In the genomic region with DNA sequence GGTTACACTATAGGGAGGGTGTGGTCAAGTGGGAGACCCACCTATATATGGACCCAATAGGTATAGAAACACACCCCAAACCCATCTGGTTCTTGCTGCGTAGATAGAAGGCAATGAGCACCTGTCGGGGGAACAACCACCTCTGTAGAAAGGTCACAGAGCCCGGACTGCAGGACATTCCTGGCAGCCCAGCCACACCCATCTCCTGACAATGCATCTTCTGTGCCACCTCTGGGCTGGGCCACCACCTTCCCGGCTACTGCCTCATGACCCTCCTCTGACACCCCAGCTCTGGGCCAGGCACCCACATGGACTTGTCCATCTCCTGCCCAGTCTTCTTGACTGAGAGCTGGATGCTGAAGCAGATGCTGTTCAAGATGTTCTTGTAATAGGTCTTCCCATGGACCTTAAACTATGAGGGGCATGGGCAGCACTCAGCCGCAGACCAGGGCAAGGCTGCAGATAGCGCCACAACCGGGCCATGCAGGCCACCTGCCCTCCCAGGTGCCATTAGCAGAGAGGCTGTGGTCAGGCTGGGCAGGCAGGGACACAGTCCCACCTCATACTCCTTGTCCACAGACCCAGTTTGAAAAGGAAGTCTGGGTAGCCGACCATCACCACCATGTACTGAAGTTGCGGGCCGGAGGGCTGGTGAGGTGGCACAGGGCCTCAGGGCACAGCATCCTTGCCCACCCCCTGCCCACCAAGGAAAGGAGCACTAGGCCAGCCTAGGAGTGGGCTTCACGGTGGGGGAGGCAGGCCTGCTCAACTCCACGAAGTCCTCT, we compare ENCODE assay signal across 25 cellular contexts. TPM values are rescaled to one million over a fixed set of nuclear protein-coding genes. Genes with fewer than 3 reads are reported as not detected.
A peak's percentile ranks its signal among the peaks of the same experiment; 100 is the strongest.
DNase-seq lines count a peak whose midpoint lies in the region; ATAC-seq, FAIRE-seq and TF ChIP-seq lines count a peak whose summit lies in the region.
"Had no signal": no experiment of that assay in that cellular context is flagged by ENCODE, and none has a peak within 500 bp of the region (broad histone marks: within the 10 kb centered on the region; RNA-seq: fewer than 3 reads in every experiment).

No MANE protein-coding gene starts in this region.

- H3K27ac ChIP-seq in endodermal cell (ENCODE audit: low read depth, low read length) (no peak overlapping the region), small intestine (ENCODE audit: low read depth in 1 of 2, low read length in 1 of 2) (no peak overlapping the region)
- H3K27ac ChIP-seq: Peyer's patch had no signal

- ATAC-seq in mucosa of descending colon, result peak; percentile 11
- ATAC-seq: CD8-positive, alpha-beta T cell; HepG2; K562 had no signal

- no peak overlapping the region for H3K4me3 Mint-ChIP-seq in endodermal cell
- H3K4me3 Mint-ChIP-seq: CD8-positive, alpha-beta T cell had no signal

- no peaks in the 10 kb centered on the region for H3K9me3 Mint-ChIP-seq in endodermal cell
- H3K9me3 Mint-ChIP-seq: CD8-positive, alpha-beta T cell had no signal

- H3K9me3 ChIP-seq in endodermal cell (ENCODE audit: control insufficient read depth, low read length) (no peaks in the 10 kb centered on the region), mucosa of descending colon (no peaks in the 10 kb centered on the region), small intestine (ENCODE audit: control insufficient read depth, low read depth) (no peaks in the 10 kb centered on the region)
- H3K9me3 ChIP-seq: Peyer's patch had no signal

- H3K4me3 ChIP-seq in endodermal cell (ENCODE audit: low read length), result no peak overlapping the region
- no peak overlapping the region for H3K4me3 ChIP-seq in mucosa of descending colon
- H3K4me3 ChIP-seq in small intestine (ENCODE audit: low read depth in 1 of 2, low read length in 2 of 2), result no peak overlapping the region
- H3K4me3 ChIP-seq: K562, Peyer's patch had no signal

- H3K27me3 ChIP-seq in endodermal cell (ENCODE audit: control insufficient read depth, insufficient read depth, low read length, poor library complexity, severe bottlenecking), result peaks cover 87% of the 10 kb centered on the region
- H3K27me3 ChIP-seq in small intestine (ENCODE audit: control insufficient read depth in 2 of 2, insufficient read depth in 2 of 2, low read length in 2 of 2), result peaks cover 19 to 26% of the 10 kb centered on the region in 2 donors

- H3K4me1 ChIP-seq in endodermal cell (ENCODE audit: control insufficient read depth, insufficient read depth, low read length) (no peaks in the 10 kb centered on the region), mucosa of descending colon (ENCODE audit: low read depth) (peaks cover 18% of the 10 kb centered on the region), small intestine (ENCODE audit: control insufficient read depth in 2 of 2, insufficient read depth in 1 of 2, low read depth in 1 of 2, low read length in 1 of 2) (peaks cover 0 to 1% of the 10 kb centered on the region in 2 donors)

- H3K27me3 Mint-ChIP-seq in endodermal cell (ENCODE audit: insufficient read depth), result peaks cover 69% of the 10 kb centered on the region

- peak; percentile 37 for DNase-seq in activated effector memory CD4-positive, alpha-beta T cell treated with anti-CD3 and anti-CD28 coated beads, Interleukin-2, amount 50 U/mL, for 16 hours
- DNase-seq in activated effector memory CD4-positive, alpha-beta T cell treated with Interleukin-2 at 50 U/mL for 16 hours, result no peak
- DNase-seq in endodermal cell (peak; percentile 35), mucosa of descending colon (no peak), small intestine (peak; percentile 5), NK-92 (lab: John Stamatoyannopoulos, UW; ENCODE audit: unreplicated experiment) (no peak), amygdala (lab: John Stamatoyannopoulos, UW) (no peak), NCI-H524 (lab: John Stamatoyannopoulos, UW) (no peak)
- DNase-seq: AML-193; C1 segment of cervical spinal cord; CD8-positive, alpha-beta T cell; DMS53; GDM1; NCI-H1092; NCI-H1436; NCI-H2029; NCI-H2227 treated with DMSO at 0.1 percent for 48 hours; NCI-H510A; NCI-H748 treated with DMSO at 0.1 percent for 48 hours; Peyer's patch had no signal

- H3K9ac ChIP-seq in endodermal cell (ENCODE audit: extremely low read depth, low read length, poor library complexity, severe bottlenecking), result no peak overlapping the region

- no peaks in the 10 kb centered on the region for H3K36me3 Mint-ChIP-seq in endodermal cell (ENCODE audit: low read depth)
- H3K36me3 Mint-ChIP-seq: CD8-positive, alpha-beta T cell had no signal

- peaks cover 3% of the 10 kb centered on the region for H3K4me1 Mint-ChIP-seq in endodermal cell

- TF ChIP-seq CTCF in endodermal cell (conservative IDR thresholded peaks at IDR 0.05), result no peak
- no peak for TF ChIP-seq CTCF in mucosa of descending colon (IDR thresholded peaks at IDR 0.05)

- H3K36me3 ChIP-seq in endodermal cell (ENCODE audit: control insufficient read depth, insufficient read depth, low read length), result no peaks in the 10 kb centered on the region
- H3K36me3 ChIP-seq in mucosa of descending colon (ENCODE audit: low read depth), result no peaks in the 10 kb centered on the region
- no peaks in the 10 kb centered on the region for H3K36me3 ChIP-seq in small intestine (ENCODE audit: control insufficient read depth in 2 of 2, insufficient read depth in 2 of 2, low read length in 2 of 2)
- H3K36me3 ChIP-seq: Peyer's patch had no signal

- no peak overlapping the region for H3K27ac Mint-ChIP-seq in endodermal cell
- H3K27ac Mint-ChIP-seq: CD8-positive, alpha-beta T cell had no signal

- WGBS in endodermal cell (ENCODE audit: insufficient coverage in 1 of 2, insufficient read length in 1 of 2), 2 experiments, result 90 to 94% methylated on average over 7 to 12 of the region's 12 CpGs
- 69 to 88% (median 83%) methylated on average over 12 of the region's 12 CpGs for WGBS in small intestine, 3 donors

- no peak for FAIRE-seq in small intestine (lab: Jason Lieb, UNC)
- FAIRE-seq: D721Med, H54, HepG2, K562 had no signal

- intact Hi-C loops in mucosa of descending colon (cut with DNase I, micrococcal nuclease), result no loop called here

RNA-seq across cellular contexts. Expression of gene ALPG, which starts 9.3 kb away (rescaled TPM):
- total RNA-seq in endodermal cell, result not detected
- 0.11 TPM for polyA plus RNA-seq in endodermal cell (2013, experiment 1 of 2)
- polyA plus RNA-seq in endodermal cell (2013, experiment 2 of 2), result not detected
- 1 to 10 TPM in 1 of 3 donors, under 1 TPM in 2; 0.54 to 8.1 (median 0.61) TPM for total RNA-seq in mucosa of descending colon
- under 1 TPM in 1 of 3 donors, not detected in 2; 0.01 TPM for polyA plus RNA-seq in small intestine
- total RNA-seq: CD8-positive, alpha-beta T cell; HepG2; K562; OCI-LY7; Peyer's patch had no signal
- polyA plus RNA-seq: HepG2, K562 had no signal

RNA-seq across cellular contexts. Expression of gene ALPP, which starts 37.4 kb away (rescaled TPM):
- not detected for total RNA-seq in endodermal cell
- polyA plus RNA-seq in endodermal cell (2013, experiment 1 of 2), result not detected
- not detected for polyA plus RNA-seq in endodermal cell (2013, experiment 2 of 2)
- total RNA-seq in mucosa of descending colon, result 1 to 10 TPM in 1 of 3 donors, not detected in 2; 1.2 TPM
- not detected for polyA plus RNA-seq in small intestine
- total RNA-seq: CD8-positive, alpha-beta T cell; HepG2; K562; OCI-LY7; Peyer's patch had no signal
- polyA plus RNA-seq: HepG2 had no signal

RNA-seq across cellular contexts. Expression of gene ALPI, which starts 40.0 kb away (rescaled TPM):
- total RNA-seq in endodermal cell (not detected), mucosa of descending colon (10 to 100 TPM in 2 of 3 donors, 1 to 10 TPM in 1; 8.5 to 24.6 (median 24.4) TPM)
- polyA plus RNA-seq in endodermal cell (2013, experiment 1 of 2), result not detected
- polyA plus RNA-seq in endodermal cell (2013, experiment 2 of 2), result not detected
- polyA plus RNA-seq in small intestine, result 100 to 1,000 TPM in 2 of 3 donors, 10 to 100 TPM in 1; 37.7 to 261 (median 204) TPM
- total RNA-seq: CD8-positive, alpha-beta T cell; HepG2; K562; OCI-LY7 had no signal
- polyA plus RNA-seq: HepG2, K562 had no signal

Comparison
In these comparisons a context has a peak if more than half of its experiments do, and no peak if none do; other contexts are left out.
1. DNase-seq: peak in activated effector memory CD4-positive, alpha-beta T cell treated with anti-CD3 and anti-CD28 coated beads, Interleukin-2, amount 50 U/mL, for 16 hours (single experiment), endodermal cell (single experiment) and small intestine (single experiment); none in activated effector memory CD4-positive, alpha-beta T cell treated with Interleukin-2 at 50 U/mL for 16 hours (single experiment), mucosa of descending colon (0 of 3), NK-92 (single experiment), amygdala (0 of 56) and NCI-H524 (0 of 2).
2. RNA of gene ALPI, which starts 40.0 kb away (total RNA-seq): 8.5 to 24.6 TPM in mucosa of descending colon; not detected in endodermal cell; every median in the first group is over 4 times any median in the second.